Comparison of ENCODE assay signal across 1 cellular context in the genomic region with DNA sequence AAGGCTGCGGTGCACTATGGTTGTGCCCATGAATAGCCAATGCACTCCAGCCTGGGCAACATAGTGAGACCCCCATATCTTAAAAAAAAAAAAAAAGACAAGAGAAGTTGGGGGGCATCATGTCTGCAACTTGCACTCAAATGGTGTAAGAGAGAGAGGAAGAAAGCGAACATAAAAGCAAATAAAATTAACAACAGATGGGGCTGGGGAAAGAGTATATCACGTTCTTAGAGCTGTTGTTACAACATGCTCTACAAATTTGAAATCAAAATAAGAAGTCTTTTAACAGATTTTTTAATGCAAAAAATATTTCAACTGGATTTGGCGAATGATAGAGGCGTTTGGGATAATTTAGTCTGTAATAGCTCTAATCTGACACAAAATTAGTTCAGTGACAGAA.
TF ChIP-seq lines count a peak whose summit lies in the region.

No MANE protein-coding gene starts in this region.

TF ChIP-seq in SK-N-SH, 30 proteins besides CTCF, POLR2A, EP300 and RAD21 (continued from another document):
- TF ChIP-seq FOSL2 (IDR thresholded peaks at IDR 0.05; ENCODE audit: borderline replicate concordance, low read depth) (no peak), FOXJ3 (CRISPR knock-in tag; IDR thresholded peaks at IDR 0.05) (no peak), MEF2A (IDR thresholded peaks at IDR 0.05; ENCODE audit: borderline replicate concordance, low read depth) (no peak), TEAD4 (IDR thresholded peaks at IDR 0.05; ENCODE audit: borderline replicate concordance, insufficient read depth) (no peak), JUND (IDR thresholded peaks at IDR 0.05) (no peak), CHD2 (IDR thresholded peaks at IDR 0.05; ENCODE audit: low read length, partially characterized antibody) (no peak), NRF1 (IDR thresholded peaks at IDR 0.05; ENCODE audit: low read depth, low read length) (no peak), RCOR1 (IDR thresholded peaks at IDR 0.05; ENCODE audit: low read length) (no peak)
- TF ChIP-seq, protein P1, sequence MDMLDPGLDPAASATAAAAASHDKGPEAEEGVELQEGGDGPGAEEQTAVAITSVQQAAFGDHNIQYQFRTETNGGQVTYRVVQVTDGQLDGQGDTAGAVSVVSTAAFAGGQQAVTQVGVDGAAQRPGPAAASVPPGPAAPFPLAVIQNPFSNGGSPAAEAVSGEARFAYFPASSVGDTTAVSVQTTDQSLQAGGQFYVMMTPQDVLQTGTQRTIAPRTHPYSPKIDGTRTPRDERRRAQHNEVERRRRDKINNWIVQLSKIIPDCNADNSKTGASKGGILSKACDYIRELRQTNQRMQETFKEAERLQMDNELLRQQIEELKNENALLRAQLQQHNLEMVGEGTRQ (IDR thresholded peaks at IDR 0.05; ENCODE audit: borderline replicate concordance, low read depth, low read length), result no peak
- TF ChIP-seq, protein P2, sequence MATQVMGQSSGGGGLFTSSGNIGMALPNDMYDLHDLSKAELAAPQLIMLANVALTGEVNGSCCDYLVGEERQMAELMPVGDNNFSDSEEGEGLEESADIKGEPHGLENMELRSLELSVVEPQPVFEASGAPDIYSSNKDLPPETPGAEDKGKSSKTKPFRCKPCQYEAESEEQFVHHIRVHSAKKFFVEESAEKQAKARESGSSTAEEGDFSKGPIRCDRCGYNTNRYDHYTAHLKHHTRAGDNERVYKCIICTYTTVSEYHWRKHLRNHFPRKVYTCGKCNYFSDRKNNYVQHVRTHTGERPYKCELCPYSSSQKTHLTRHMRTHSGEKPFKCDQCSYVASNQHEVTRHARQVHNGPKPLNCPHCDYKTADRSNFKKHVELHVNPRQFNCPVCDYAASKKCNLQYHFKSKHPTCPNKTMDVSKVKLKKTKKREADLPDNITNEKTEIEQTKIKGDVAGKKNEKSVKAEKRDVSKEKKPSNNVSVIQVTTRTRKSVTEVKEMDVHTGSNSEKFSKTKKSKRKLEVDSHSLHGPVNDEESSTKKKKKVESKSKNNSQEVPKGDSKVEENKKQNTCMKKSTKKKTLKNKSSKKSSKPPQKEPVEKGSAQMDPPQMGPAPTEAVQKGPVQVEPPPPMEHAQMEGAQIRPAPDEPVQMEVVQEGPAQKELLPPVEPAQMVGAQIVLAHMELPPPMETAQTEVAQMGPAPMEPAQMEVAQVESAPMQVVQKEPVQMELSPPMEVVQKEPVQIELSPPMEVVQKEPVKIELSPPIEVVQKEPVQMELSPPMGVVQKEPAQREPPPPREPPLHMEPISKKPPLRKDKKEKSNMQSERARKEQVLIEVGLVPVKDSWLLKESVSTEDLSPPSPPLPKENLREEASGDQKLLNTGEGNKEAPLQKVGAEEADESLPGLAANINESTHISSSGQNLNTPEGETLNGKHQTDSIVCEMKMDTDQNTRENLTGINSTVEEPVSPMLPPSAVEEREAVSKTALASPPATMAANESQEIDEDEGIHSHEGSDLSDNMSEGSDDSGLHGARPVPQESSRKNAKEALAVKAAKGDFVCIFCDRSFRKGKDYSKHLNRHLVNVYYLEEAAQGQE (IDR thresholded peaks at IDR 0.05; ENCODE audit: low read depth, low read length), result no peak
- TF ChIP-seq, protein P3, sequence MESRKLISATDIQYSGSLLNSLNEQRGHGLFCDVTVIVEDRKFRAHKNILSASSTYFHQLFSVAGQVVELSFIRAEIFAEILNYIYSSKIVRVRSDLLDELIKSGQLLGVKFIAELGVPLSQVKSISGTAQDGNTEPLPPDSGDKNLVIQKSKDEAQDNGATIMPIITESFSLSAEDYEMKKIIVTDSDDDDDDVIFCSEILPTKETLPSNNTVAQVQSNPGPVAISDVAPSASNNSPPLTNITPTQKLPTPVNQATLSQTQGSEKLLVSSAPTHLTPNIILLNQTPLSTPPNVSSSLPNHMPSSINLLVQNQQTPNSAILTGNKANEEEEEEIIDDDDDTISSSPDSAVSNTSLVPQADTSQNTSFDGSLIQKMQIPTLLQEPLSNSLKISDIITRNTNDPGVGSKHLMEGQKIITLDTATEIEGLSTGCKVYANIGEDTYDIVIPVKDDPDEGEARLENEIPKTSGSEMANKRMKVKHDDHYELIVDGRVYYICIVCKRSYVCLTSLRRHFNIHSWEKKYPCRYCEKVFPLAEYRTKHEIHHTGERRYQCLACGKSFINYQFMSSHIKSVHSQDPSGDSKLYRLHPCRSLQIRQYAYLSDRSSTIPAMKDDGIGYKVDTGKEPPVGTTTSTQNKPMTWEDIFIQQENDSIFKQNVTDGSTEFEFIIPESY (IDR thresholded peaks at IDR 0.05; ENCODE audit: borderline replicate concordance, low read depth), result no peak
- TF ChIP-seq, protein P4, sequence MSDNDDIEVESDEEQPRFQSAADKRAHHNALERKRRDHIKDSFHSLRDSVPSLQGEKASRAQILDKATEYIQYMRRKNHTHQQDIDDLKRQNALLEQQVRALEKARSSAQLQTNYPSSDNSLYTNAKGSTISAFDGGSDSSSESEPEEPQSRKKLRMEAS (IDR thresholded peaks at IDR 0.05; ENCODE audit: low read depth), result no peak
TF ChIP-seq in SK-N-SH: peak in this region for 0.
